ENCODE assay signal across 10 cellular contexts in the genomic region with DNA sequence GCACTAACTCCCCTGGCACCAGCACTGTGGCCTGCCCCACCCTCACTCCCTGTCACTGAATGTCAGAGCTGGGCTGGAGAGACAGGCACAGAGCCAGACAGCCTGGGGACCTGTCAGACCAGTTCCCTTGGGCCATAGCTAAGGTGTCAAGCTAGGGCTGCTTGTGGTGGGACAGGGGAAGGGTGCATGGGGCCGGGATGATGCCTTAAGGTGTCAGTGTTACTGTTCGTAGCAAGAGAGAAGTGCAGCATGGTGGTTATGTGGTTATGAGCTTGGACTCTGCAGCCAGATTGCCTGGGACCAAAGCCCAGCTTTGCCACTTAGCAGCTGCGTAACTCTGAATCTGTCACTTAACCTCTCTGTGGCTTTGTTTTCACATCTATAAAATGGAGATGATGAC. TPM values are rescaled to one million over a fixed set of nuclear protein-coding genes. Genes with fewer than 3 reads are reported as not detected.
DNase-seq lines count a peak whose midpoint lies in the region; ATAC-seq, FAIRE-seq and TF ChIP-seq lines count a peak whose summit lies in the region.
"Had no signal": no experiment of that assay in that cellular context is flagged by ENCODE, and none has a peak within 500 bp of the region (broad histone marks: within the 10 kb centered on the region; RNA-seq: fewer than 3 reads in every experiment).

No MANE protein-coding gene starts in this region.

- TF ChIP-seq CTCF in sigmoid colon (IDR thresholded peaks at IDR 0.05) (no peak), osteocyte (IDR thresholded peaks at IDR 0.05) (no peak), D721Med (IDR thresholded peaks at IDR 0.05; ENCODE audit: insufficient read depth, missing control alignments) (no peak)

- H3K9me3 Mint-ChIP-seq in central memory CD8-positive, alpha-beta T cell: no peaks in the 10 kb centered on the region
- no peaks in the 10 kb centered on the region for H3K9me3 Mint-ChIP-seq in osteocyte (ENCODE audit: unreplicated experiment)
- no peaks in the 10 kb centered on the region for H3K9me3 Mint-ChIP-seq in activated T-cell treated with anti-CD3 and anti-CD28 coated beads, Interleukin-2, amount 50 U/mL, for 24 hours

- no peak for FAIRE-seq in D721Med (lab: Jason Lieb, UNC)

- intact Hi-C loops in sigmoid colon (cut with DNase I): no loop called here

- no peaks in the 10 kb centered on the region for H3K36me3 ChIP-seq in sigmoid colon

- DNase-seq in central memory CD8-positive, alpha-beta T cell (ENCODE audit: low spot score in 2 of 2): no peak
- DNase-seq in sigmoid colon (no peak), osteocyte (ENCODE audit: extremely low spot score, unreplicated experiment) (no peak), D721Med (ENCODE audit: insufficient read length, low spot score) (no peak)
- DNase-seq in activated T-cell treated with anti-CD3 and anti-CD28 coated beads, Interleukin-2, amount 50 U/mL, for 24 hours: no peak
- DNase-seq: NCI-H1694 had no signal

- no peaks in the 10 kb centered on the region for H3K9me3 ChIP-seq in sigmoid colon

- H3K27me3 ChIP-seq in sigmoid colon: no peaks in the 10 kb centered on the region

- peak overlapping the region in 1 of 4 donors; percentile 1 for H3K4me3 ChIP-seq in sigmoid colon
- H3K4me3 ChIP-seq: skin epidermis had no signal

- WGBS in sigmoid colon, 2 donors: 11 to 57% methylated on average over 3 of the region's 3 CpGs

- H3K4me1 Mint-ChIP-seq in central memory CD8-positive, alpha-beta T cell: peaks cover 24% of the 10 kb centered on the region
- peaks cover 31% of the 10 kb centered on the region for H3K4me1 Mint-ChIP-seq in osteocyte (ENCODE audit: unreplicated experiment)
- H3K4me1 Mint-ChIP-seq in activated T-cell treated with anti-CD3 and anti-CD28 coated beads, Interleukin-2, amount 50 U/mL, for 24 hours (ENCODE audit: low read depth): peaks cover 42% of the 10 kb centered on the region

- no peak for TF ChIP-seq POLR2A in sigmoid colon (IDR thresholded peaks at IDR 0.05)

- H3K4me3 Mint-ChIP-seq in central memory CD8-positive, alpha-beta T cell: no peak overlapping the region
- H3K4me3 Mint-ChIP-seq in osteocyte (ENCODE audit: unreplicated experiment): no peak overlapping the region
- no peak overlapping the region for H3K4me3 Mint-ChIP-seq in activated T-cell treated with anti-CD3 and anti-CD28 coated beads, Interleukin-2, amount 50 U/mL, for 24 hours

- no peak overlapping the region for H3K27ac Mint-ChIP-seq in central memory CD8-positive, alpha-beta T cell (ENCODE audit: low read depth)
- no peak overlapping the region for H3K27ac Mint-ChIP-seq in osteocyte (ENCODE audit: unreplicated experiment)
- H3K27ac Mint-ChIP-seq in activated T-cell treated with anti-CD3 and anti-CD28 coated beads, Interleukin-2, amount 50 U/mL, for 24 hours: no peak overlapping the region

- H3K36me3 Mint-ChIP-seq in central memory CD8-positive, alpha-beta T cell (ENCODE audit: insufficient read depth): peaks cover 2% of the 10 kb centered on the region
- H3K36me3 Mint-ChIP-seq in osteocyte (ENCODE audit: unreplicated experiment): no peaks in the 10 kb centered on the region
- H3K36me3 Mint-ChIP-seq in activated T-cell treated with anti-CD3 and anti-CD28 coated beads, Interleukin-2, amount 50 U/mL, for 24 hours (ENCODE audit: low read depth): no peaks in the 10 kb centered on the region

- H3K27ac ChIP-seq in sigmoid colon: peak overlapping the region; percentile 5 to 55 (median 14)

- peaks cover 0 to 40% (median 27%) of the 10 kb centered on the region in 4 donors for H3K4me1 ChIP-seq in sigmoid colon

- TF ChIP-seq EP300 in sigmoid colon (IDR thresholded peaks at IDR 0.05): no peak

- H3K27me3 Mint-ChIP-seq in central memory CD8-positive, alpha-beta T cell: no peaks in the 10 kb centered on the region
- no peaks in the 10 kb centered on the region for H3K27me3 Mint-ChIP-seq in osteocyte (ENCODE audit: unreplicated experiment)
- H3K27me3 Mint-ChIP-seq in activated T-cell treated with anti-CD3 and anti-CD28 coated beads, Interleukin-2, amount 50 U/mL, for 24 hours: no peaks in the 10 kb centered on the region

- ATAC-seq in GM18907 (IDR thresholded peaks at IDR 0.05; ENCODE audit: unreplicated experiment) (peak; percentile 19), HG03025 (IDR thresholded peaks at IDR 0.05; ENCODE audit: low FRiP score, unreplicated experiment) (peak; percentile 12), HG03520 (IDR thresholded peaks at IDR 0.05; ENCODE audit: unreplicated experiment) (no peak)
- ATAC-seq in central memory CD8-positive, alpha-beta T cell (replicated peaks; ENCODE audit: extremely low read depth, poor library complexity, severe bottlenecking): peak; percentile 37

RNA-seq across cellular contexts. Expression of a gene that starts 3.8 kb away (rescaled TPM):
- total RNA-seq in sigmoid colon (10 to 100 TPM; 13.8 to 36.8 (median 14.6) TPM), osteocyte (1.2 and 1.9 TPM in 2 replicates)
- 10 to 100 TPM in 1 of 3 donors, 1 to 10 TPM in 2; 3.9 to 16.2 (median 4.2) TPM for polyA plus RNA-seq in sigmoid colon

RNA-seq across cellular contexts. Expression of a gene that starts 18.2 kb away (rescaled TPM):
- total RNA-seq in sigmoid colon: 10 to 100 TPM; 30.3 to 46.6 (median 32.2) TPM
- polyA plus RNA-seq in sigmoid colon: 10 to 100 TPM in 2 of 3 donors, 1 to 10 TPM in 1; 6.9 to 14.2 (median 12.0) TPM
- 21.2 and 21.6 TPM in 2 replicates for total RNA-seq in osteocyte

RNA-seq across cellular contexts. Expression of a gene that starts 29.6 kb away (rescaled TPM):
- 1 to 10 TPM in 1 of 4 donors, under 1 TPM in 2, not detected in 1; 0.36 to 1.6 (median 0.49) TPM for total RNA-seq in sigmoid colon
- polyA plus RNA-seq in sigmoid colon: under 1 TPM in 1 of 3 donors, not detected in 2; 0.25 TPM
- total RNA-seq in osteocyte: not detected in 2 replicates

RNA-seq across cellular contexts. Expression of a gene that starts 49.1 kb away (rescaled TPM):
- 10 to 100 TPM; 21.0 to 29.3 (median 25.6) TPM for total RNA-seq in sigmoid colon
- 10 to 100 TPM in 2 of 3 donors, 1 to 10 TPM in 1; 6.7 to 14.5 (median 10.2) TPM for polyA plus RNA-seq in sigmoid colon
- total RNA-seq in osteocyte: 28.7 and 33.4 TPM in 2 replicates
